1 cellular context compared by ENCODE assay signal in genomic region chr12:26760657-26761293, GRCh38.
TF ChIP-seq lines count a peak whose summit lies in the region.

No MANE protein-coding gene starts in this region.

TF ChIP-seq in HepG2, 621 proteins besides CTCF, POLR2A, EP300 and RAD21 (continued from another document):
- TF ChIP-seq ATF7 (IDR thresholded peaks at IDR 0.05) (no peak), ATF7 (CRISPR knock-in tag; IDR thresholded peaks at IDR 0.05) (no peak)
